Comparison of ENCODE assay signal across 1 cellular context in the genomic region with DNA sequence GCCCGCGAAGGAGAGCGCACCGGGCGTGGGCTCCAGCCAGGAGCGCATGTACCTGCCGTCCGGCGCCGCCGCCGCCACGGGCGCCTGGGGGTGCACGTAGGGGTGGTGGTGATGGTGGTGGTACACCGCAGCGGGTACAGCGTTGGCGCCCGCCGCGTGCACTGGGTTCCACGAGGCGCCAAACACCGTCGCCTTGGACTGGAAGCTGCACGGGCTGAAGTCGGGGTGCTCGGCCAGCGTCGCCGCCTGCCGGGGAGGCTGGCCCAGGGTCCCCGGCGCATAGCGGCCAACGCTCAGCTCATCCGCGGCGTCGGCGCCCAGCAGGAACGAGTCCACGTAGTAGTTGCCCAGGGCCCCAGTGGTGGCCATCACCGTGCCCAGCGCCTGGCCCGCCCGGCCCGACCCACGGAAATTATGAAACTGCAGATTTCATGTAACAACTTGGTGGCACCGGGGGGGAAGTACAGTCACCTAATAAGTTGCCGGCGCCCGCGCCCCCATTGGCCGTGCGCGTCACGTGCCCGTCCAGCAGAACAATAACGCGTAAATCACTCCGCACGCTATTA.
TF ChIP-seq lines count a peak whose summit lies in the region.

A gene (minus strand): TSS at position 449 of the 566 bp plus-strand sequence. CDS start 80 bp downstream, at position 369.

TF ChIP-seq in HEK293, 187 proteins besides CTCF, POLR2A, EP300 and RAD21 (continued from another document):
- TF ChIP-seq PRDM1 (tag by site-specific recombination; IDR thresholded peaks at IDR 0.05), result no peak
